Comparison of ENCODE assay signal across 1 cellular context in the genomic region with DNA sequence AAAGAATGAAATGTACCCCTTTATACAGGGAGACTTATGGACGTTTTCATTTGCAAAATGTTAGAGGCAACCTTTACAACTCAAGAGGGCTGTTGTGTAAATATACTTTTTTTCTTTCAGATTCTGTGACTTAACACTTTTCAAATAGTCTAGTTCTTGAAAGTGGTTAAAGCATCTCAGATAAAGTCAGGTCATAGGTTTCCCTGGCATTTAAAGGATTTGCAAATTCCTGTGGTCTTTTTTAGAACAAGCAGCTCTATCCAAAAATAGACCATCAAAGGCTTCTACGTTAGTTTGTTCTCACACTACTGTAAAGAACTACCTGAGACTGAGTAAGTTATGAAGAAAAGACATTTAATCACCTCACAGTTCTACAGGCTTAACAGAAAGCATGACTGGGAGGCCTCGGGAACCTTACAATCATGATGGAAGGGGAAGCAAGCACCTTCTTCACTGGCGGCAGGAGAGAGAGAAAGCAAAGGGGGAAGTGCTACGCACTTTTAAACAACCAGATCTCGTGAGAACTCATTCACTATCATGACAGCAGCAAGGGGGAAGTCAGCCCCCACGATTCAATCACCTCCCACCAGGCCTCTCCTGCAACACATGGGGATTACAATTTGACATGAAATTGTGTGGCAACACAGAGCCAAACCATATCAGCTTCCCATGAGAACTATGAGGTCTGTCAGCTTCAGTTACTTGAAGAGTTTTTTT.
TF ChIP-seq lines count a peak whose summit lies in the region.

No MANE protein-coding gene starts in this region.

TF ChIP-seq in GM23338, 12 proteins besides CTCF, POLR2A, EP300 and RAD21:
- no peak for TF ChIP-seq EZH2 (IDR thresholded peaks at IDR 0.05; ENCODE audit: low read depth, unreplicated experiment)
- TF ChIP-seq ZNF114 (CRISPR knock-in tag; IDR thresholded peaks at IDR 0.05): no peak
- TF ChIP-seq STAT1 (IDR thresholded peaks at IDR 0.05; ENCODE audit: unreplicated experiment): no peak
- no peak for TF ChIP-seq ZNF331 (CRISPR knock-in tag; IDR thresholded peaks at IDR 0.05; ENCODE audit: low read depth)
- TF ChIP-seq, protein P1, sequence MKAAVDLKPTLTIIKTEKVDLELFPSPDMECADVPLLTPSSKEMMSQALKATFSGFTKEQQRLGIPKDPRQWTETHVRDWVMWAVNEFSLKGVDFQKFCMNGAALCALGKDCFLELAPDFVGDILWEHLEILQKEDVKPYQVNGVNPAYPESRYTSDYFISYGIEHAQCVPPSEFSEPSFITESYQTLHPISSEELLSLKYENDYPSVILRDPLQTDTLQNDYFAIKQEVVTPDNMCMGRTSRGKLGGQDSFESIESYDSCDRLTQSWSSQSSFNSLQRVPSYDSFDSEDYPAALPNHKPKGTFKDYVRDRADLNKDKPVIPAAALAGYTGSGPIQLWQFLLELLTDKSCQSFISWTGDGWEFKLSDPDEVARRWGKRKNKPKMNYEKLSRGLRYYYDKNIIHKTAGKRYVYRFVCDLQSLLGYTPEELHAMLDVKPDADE (IDR thresholded peaks at IDR 0.05): no peak
- TF ChIP-seq POLR2AphosphoS5 (IDR thresholded peaks at IDR 0.05; ENCODE audit: low read depth): no peak
- TF ChIP-seq ZNF462 (CRISPR knock-in tag; IDR thresholded peaks at IDR 0.05): no peak
